In genomic region chr20:46363874-46364669, GRCh38 we compare ENCODE assay signal across 8 cellular contexts. TPM values are rescaled to one million over a fixed set of nuclear protein-coding genes. Genes with fewer than 3 reads are reported as not detected.
DNase-seq lines count a peak whose midpoint lies in the region; ATAC-seq, FAIRE-seq and TF ChIP-seq lines count a peak whose summit lies in the region.

No MANE protein-coding gene starts in this region.

- H3K4me1 ChIP-seq in HepG2 (ENCODE audit: insufficient read depth, low read length), result peaks cover 31% of the 10 kb centered on the region

- CTCF ChIA-PET in HepG2 (lab: Yijun Ruan, JAX; ENCODE audit: low intra/inter-chr PET ratio, low total read pairs), result no interaction called here

- TF ChIP-seq CTCF in AG09319 (IDR thresholded peaks at IDR 0.05; ENCODE audit: low read depth, low read length) (no peak), HepG2 (CRISPR knock-in tag; IDR thresholded peaks at IDR 0.05) (no peak)

- H3K9me3 ChIP-seq in HepG2 (ENCODE audit: low read length), result no peaks in the 10 kb centered on the region

- peak overlapping the region; percentile 97 for H3K4me2 ChIP-seq in HepG2 (ENCODE audit: low read depth, low read length)

- DNase-seq in AG09319 (ENCODE audit: extremely low read depth, low read depth), result peak; percentile 69
- DNase-seq in NCI-H69 (lab: John Stamatoyannopoulos, UW), result peak; percentile 83
- peak; percentile 74 to 76 for DNase-seq in activated CD4-positive, alpha-beta T cell treated with anti-CD3 and anti-CD28 coated beads, Interleukin-2, amount 50 U/mL, for 4 hours
- peak; percentile 92 for DNase-seq in dermis blood vessel endothelial cell
- peak; percentile 96 for DNase-seq in HepG2 (ENCODE audit: low spot score)
- DNase-seq in stimulated activated CD4-positive, alpha-beta T cell treated with anti-CD3 and anti-CD28 coated beads, Interleukin-2, amount 100 ng/mL, for 4 hours (ENCODE audit: low read depth), result peak; percentile 70

- peak; percentile 92 for FAIRE-seq in HepG2 (lab: Jason Lieb, UNC)

- peaks cover 24% of the 10 kb centered on the region for H3K79me2 ChIP-seq in HepG2 (ENCODE audit: insufficient read depth, low read length)

- 1% methylated on average over 50 of the region's 64 CpGs for WGBS in HepG2 (ENCODE audit: low lambda C conversion rate)

- H3K36me3 ChIP-seq in HepG2 (replicated peaks in 1 of 2; ENCODE audit: control insufficient read depth in 1 of 2, insufficient read depth in 2 of 2, low read length in 2 of 2), result peaks cover 21 to 44% of the 10 kb centered on the region in 2 experiments

- BruUV-seq in HepG2 (replicated peaks; lab: Mats Ljungman, UMichigan), result no TSS peak

- in situ Hi-C loops in HepG2 (cut with HindIII; ENCODE audit: extremely low pct_ligation_motif_present, low pct_unique_long_range_greater_than_20kb), result loop anchor here (25.0 kb wide), 1 partner anchor 577 kb away; the partner anchor contains the start of genes DNTTIP1 and WFDC3

- POLR2A ChIA-PET in HepG2 (lab: Yijun Ruan, JAX), result interaction anchor here (0.7 to 2.8 kb wide), 30 partner anchors 9 to 1232 kb away, joined by 3 to 37 read pairs (median 4); partner anchors contain the start of genes PCIF1, PIGT and ZNF335

- ATAC-seq in GM19025 (IDR thresholded peaks at IDR 0.05; ENCODE audit: low read depth, unreplicated experiment), result peak; percentile 70
- peak; percentile 76 for ATAC-seq in HG03342 (IDR thresholded peaks at IDR 0.05; ENCODE audit: unreplicated experiment)
- ATAC-seq in HepG2, result peak; percentile 95

- H3K9ac ChIP-seq in HepG2 (ENCODE audit: insufficient read depth, low read depth, low read length), result peak overlapping the region; percentile 99

- TF ChIP-seq RAD21 in HepG2 (CRISPR knock-in tag; IDR thresholded peaks at IDR 0.05), result peak; percentile 85

- no peak; a peak in 1 of 4 replicates for TF ChIP-seq EP300 in HepG2 (IDR thresholded peaks at IDR 0.05; ENCODE audit: low read depth in 2 of 2, low read length in 2 of 2)
- TF ChIP-seq EP300 in HepG2 (CRISPR knock-in tag; IDR thresholded peaks at IDR 0.05; ENCODE audit: borderline replicate concordance), result peak; percentile 41; the same call in 1 of the 2 replicates

- peak overlapping the region; percentile 94 for H3K27ac ChIP-seq in HepG2 (ENCODE audit: extremely low read length, insufficient read depth, low read length)

- H3K4me3 ChIP-seq in HepG2 (replicated peaks in 1 of 3; ENCODE audit: insufficient read depth in 1 of 3, low read depth in 2 of 3, low read length in 3 of 3), result peak overlapping the region; percentile 83 to 95 (median 94)

- no peaks in the 10 kb centered on the region; a peak in 1 of 5 replicates for H3K27me3 ChIP-seq in HepG2 (ENCODE audit: control insufficient read depth in 1 of 2, insufficient read depth in 2 of 2, low read length in 2 of 2)

- intact Hi-C loops in HepG2 (cut with micrococcal nuclease; ENCODE audit: unreplicated experiment), result loop anchor here (1.0 kb wide), 1 partner anchor 42 kb away; the partner anchor contains the start of gene ELMO2

- H4K20me1 ChIP-seq in HepG2 (ENCODE audit: insufficient read depth, low read length), result peaks cover 6% of the 10 kb centered on the region

- H2AFZ ChIP-seq in HepG2 (ENCODE audit: low read length), result peak overlapping the region; percentile 98

- peak; percentile 87 to 93 for TF ChIP-seq POLR2A in HepG2 (IDR thresholded peaks at IDR 0.05; ENCODE audit: insufficient read depth in 1 of 2, low read depth in 2 of 2, low read length in 2 of 2)

TF ChIP-seq in HepG2, 621 proteins besides CTCF, POLR2A, EP300 and RAD21 (continues in another document):
- peak; percentile 82; the same call in 1 of the 2 replicates for TF ChIP-seq ARID5B (CRISPR knock-in tag; IDR thresholded peaks at IDR 0.05)

RNA-seq across cellular contexts. Expression of gene ELMO2, which starts 42.3 kb away (rescaled TPM):
- total RNA-seq in dermis blood vessel endothelial cell (34.7 and 35.7 TPM in 2 replicates), HepG2 (2016; rRNA removed; fragmentation: Illumina TruSeq; extraction: Trizol) (35.7 and 42.8 TPM in 2 replicates)
- total RNA-seq in HepG2 (2016; cell fraction: cytosol; rRNA removed; fragmentation: Illumina TruSeq; extraction: Trizol; ENCODE audit: low read depth), result 13.2 and 13.6 TPM in 2 replicates
- total RNA-seq in HepG2 (2016; cell fraction: insoluble cytoplasmic fraction; rRNA removed; fragmentation: Illumina TruSeq; extraction: Trizol), result 37.9 and 41.5 TPM in 2 replicates
- 26.7 and 30.9 TPM in 2 replicates for total RNA-seq in HepG2 (2016; cell fraction: membrane; rRNA removed; fragmentation: Illumina TruSeq; extraction: Trizol)
- total RNA-seq in HepG2 (2016; cell fraction: nucleus; rRNA removed; fragmentation: Illumina TruSeq; extraction: Trizol), result 40.9 and 42.4 TPM in 2 replicates
- 30.6 and 41.5 TPM in 2 replicates for polyA plus RNA-seq in HepG2 (2011; rRNA removed)
- 30.0 and 34.9 TPM in 2 replicates for polyA plus RNA-seq in HepG2 (2011; cell fraction: cytosol; rRNA removed)
- 50.8 and 59.8 TPM in 2 replicates for polyA plus RNA-seq in HepG2 (2011; cell fraction: nucleus; rRNA removed)
- 29.1 and 29.9 TPM in 2 replicates for polyA plus RNA-seq in HepG2 (2012)
- 3.6 and 4.5 TPM in 2 replicates for polyA plus RNA-seq in HepG2 (2016; cell fraction: cytosol; fragmentation: Illumina TruSeq; extraction: Trizol; ENCODE audit: low read depth)
- 42.7 and 43.4 TPM in 2 replicates for polyA plus RNA-seq in HepG2 (2016; cell fraction: insoluble cytoplasmic fraction; fragmentation: Illumina TruSeq; extraction: Trizol; ENCODE audit: low read depth)
- 9.8 and 11.9 TPM in 2 replicates for polyA plus RNA-seq in HepG2 (2016; cell fraction: membrane; fragmentation: Illumina TruSeq; extraction: Trizol; ENCODE audit: low read depth)
- polyA plus RNA-seq in HepG2 (2016; cell fraction: nucleus; fragmentation: Illumina TruSeq; extraction: Trizol; ENCODE audit: insufficient read depth, low read depth), result 92.2 and 100 TPM in 2 replicates
- polyA minus RNA-seq in HepG2 (2011; rRNA and poly(A)+ RNA removed; ENCODE audit: low replicate concordance), result 68.1 and 91.6 TPM in 2 replicates
- 23.7 and 37.7 TPM in 2 replicates for polyA minus RNA-seq in HepG2 (2011; cell fraction: cytosol; rRNA and poly(A)+ RNA removed)
- 38.2 and 50.8 TPM in 2 replicates for polyA minus RNA-seq in HepG2 (2011; cell fraction: nucleus; rRNA and poly(A)+ RNA removed)

RNA-seq across cellular contexts. Expression of gene CDH22, which starts 55.8 kb away (rescaled TPM):
- total RNA-seq in dermis blood vessel endothelial cell, result 0.05 TPM in 1 of 2 replicates, not detected in the other
- total RNA-seq in HepG2 (2016; rRNA removed; fragmentation: Illumina TruSeq; extraction: Trizol), result not detected in 2 replicates
- total RNA-seq in HepG2 (2016; cell fraction: cytosol; rRNA removed; fragmentation: Illumina TruSeq; extraction: Trizol; ENCODE audit: low read depth), result not detected in 2 replicates
- not detected in 2 replicates for total RNA-seq in HepG2 (2016; cell fraction: insoluble cytoplasmic fraction; rRNA removed; fragmentation: Illumina TruSeq; extraction: Trizol)
- not detected in 2 replicates for total RNA-seq in HepG2 (2016; cell fraction: membrane; rRNA removed; fragmentation: Illumina TruSeq; extraction: Trizol)
- not detected in 2 replicates for total RNA-seq in HepG2 (2016; cell fraction: nucleus; rRNA removed; fragmentation: Illumina TruSeq; extraction: Trizol)
- not detected in 2 replicates for polyA plus RNA-seq in HepG2 (2011; rRNA removed)
- polyA plus RNA-seq in HepG2 (2011; cell fraction: cytosol; rRNA removed), result not detected in 2 replicates
- 0.10 TPM in 1 of 2 replicates, not detected in the other for polyA plus RNA-seq in HepG2 (2011; cell fraction: nucleus; rRNA removed)
- polyA plus RNA-seq in HepG2 (2012), result not detected in 2 replicates
- not detected in 2 replicates for polyA plus RNA-seq in HepG2 (2016; cell fraction: cytosol; fragmentation: Illumina TruSeq; extraction: Trizol; ENCODE audit: low read depth)
- not detected in 2 replicates for polyA plus RNA-seq in HepG2 (2016; cell fraction: insoluble cytoplasmic fraction; fragmentation: Illumina TruSeq; extraction: Trizol; ENCODE audit: low read depth)
- not detected in 2 replicates for polyA plus RNA-seq in HepG2 (2016; cell fraction: membrane; fragmentation: Illumina TruSeq; extraction: Trizol; ENCODE audit: low read depth)
- not detected in 2 replicates for polyA plus RNA-seq in HepG2 (2016; cell fraction: nucleus; fragmentation: Illumina TruSeq; extraction: Trizol; ENCODE audit: insufficient read depth, low read depth)
- 0.04 TPM in 1 of 2 replicates, not detected in the other for polyA minus RNA-seq in HepG2 (2011; rRNA and poly(A)+ RNA removed; ENCODE audit: low replicate concordance)
- polyA minus RNA-seq in HepG2 (2011; cell fraction: cytosol; rRNA and poly(A)+ RNA removed), result not detected in 2 replicates
- polyA minus RNA-seq in HepG2 (2011; cell fraction: nucleus; rRNA and poly(A)+ RNA removed), result not detected in 2 replicates

Comparison
In these comparisons a context has a peak if more than half of its experiments do, and no peak if none do; other contexts are left out.
1. Peak in every context shown above with its lines: DNase-seq, ATAC-seq, H3K4me3 ChIP-seq and H3K27ac ChIP-seq.